21 cellular contexts compared by ENCODE assay signal in the genomic region with DNA sequence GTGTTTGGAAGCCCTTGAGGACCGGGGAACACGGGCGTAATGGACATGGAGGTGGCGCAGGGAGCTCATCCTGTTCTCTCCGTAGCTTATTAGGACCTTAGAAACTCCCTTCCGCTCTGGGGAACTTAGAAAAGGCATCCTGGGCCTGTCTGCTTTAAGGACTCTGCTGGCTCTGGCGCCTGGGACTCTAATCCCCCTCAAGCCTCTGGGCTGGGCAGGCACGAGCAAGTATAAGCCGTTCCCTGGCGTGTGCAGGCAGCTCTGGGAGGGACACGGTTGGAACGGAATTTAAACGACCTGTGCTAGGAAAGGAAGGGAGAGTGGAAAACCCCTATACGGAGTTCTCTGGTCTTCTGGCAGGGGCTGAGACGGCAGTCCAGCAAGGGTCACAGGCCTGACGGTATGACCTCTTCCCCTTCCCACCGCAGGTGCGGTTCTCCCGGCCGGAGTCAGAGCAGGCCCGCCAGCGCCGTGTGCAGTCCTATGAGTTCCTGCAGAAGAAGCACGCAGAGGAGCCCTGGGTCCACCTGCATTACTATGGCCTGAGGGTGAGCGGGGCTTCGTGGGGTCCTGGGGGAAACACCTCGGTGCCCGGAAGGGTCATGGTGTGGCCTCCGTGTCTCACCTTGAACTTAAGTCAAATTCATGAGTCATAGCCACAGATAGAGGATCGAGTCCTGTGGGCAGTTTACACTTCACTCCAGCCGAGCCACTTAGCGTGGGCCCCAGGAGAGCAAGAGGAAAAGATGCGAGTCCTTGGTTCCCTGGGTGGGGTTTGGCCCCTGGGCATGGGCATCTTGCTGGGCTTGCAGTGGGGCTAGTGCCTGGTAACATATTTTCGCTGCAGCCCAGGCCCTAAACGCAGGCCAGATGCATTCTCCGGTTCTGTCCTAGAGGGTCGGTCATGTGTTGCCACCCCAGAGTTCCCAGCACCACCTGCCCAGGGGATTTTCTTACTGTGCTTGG. TPM values are rescaled to one million over a fixed set of nuclear protein-coding genes. Genes with fewer than 3 reads are reported as not detected.
DNase-seq lines count a peak whose midpoint lies in the region.
"Had no signal": no experiment of that assay in that cellular context is flagged by ENCODE, and none has a peak within 500 bp of the region (broad histone marks: within the 10 kb centered on the region; RNA-seq: fewer than 3 reads in every experiment).

No MANE protein-coding gene starts in this region.

- intact Hi-C loops in CD4-positive, alpha-beta memory T cell (cut with micrococcal nuclease), result no loop called here

- CTCF ChIA-PET in CD4-positive, alpha-beta memory T cell (lab: Charles Lee; ENCODE audit: partially characterized antibody), result interaction anchor here (2.2 kb wide), 1 partner anchor 14 kb away, joined by 6 read pairs; no protein-coding TSS in a partner anchor

- H3K4me3 ChIP-seq in CD4-positive, alpha-beta memory T cell (ENCODE audit: low read length in 2 of 2), result no peak overlapping the region
- H3K4me3 ChIP-seq in HUES6 (ENCODE audit: low read depth, low read length) (no peak overlapping the region), neuronal stem cell (ENCODE audit: low read length in 2 of 2) (no peak overlapping the region)
- H3K4me3 ChIP-seq: mucosa of descending colon, right atrium auricular region had no signal

- peaks cover 0 to 2% (median 0%) of the 10 kb centered on the region in 8 donors for H3K9me3 Mint-ChIP-seq in CD4-positive, alpha-beta memory T cell
- H3K9me3 Mint-ChIP-seq: activated B cell treated with CpG ODN at 0.5 μM for 24 hours; CD8-positive, alpha-beta T cell; H9; stimulated activated naive CD8-positive, alpha-beta T cell treated with anti-CD3 and anti-CD28 coated beads, Interleukin-15, amount 100 ng/mL, for 72 hours had no signal

- H3K14ac ChIP-seq in neuronal stem cell (ENCODE audit: low read length), result no peak overlapping the region

- no peaks in the 10 kb centered on the region for H3K27me3 Mint-ChIP-seq in CD4-positive, alpha-beta memory T cell
- H3K27me3 Mint-ChIP-seq: activated B cell treated with CpG ODN at 0.5 μM for 24 hours; stimulated activated naive CD8-positive, alpha-beta T cell treated with anti-CD3 and anti-CD28 coated beads, Interleukin-15, amount 100 ng/mL, for 72 hours had no signal

- no peak overlapping the region for H2BK5ac ChIP-seq in neuronal stem cell (ENCODE audit: low read length)

- no peak overlapping the region for H4K8ac ChIP-seq in neuronal stem cell (ENCODE audit: low read depth, low read length)

- no peak overlapping the region for H3K4me3 Mint-ChIP-seq in CD4-positive, alpha-beta memory T cell
- H3K4me3 Mint-ChIP-seq: activated B cell treated with CpG ODN at 0.5 μM for 24 hours; CD8-positive, alpha-beta T cell; H9; stimulated activated naive CD8-positive, alpha-beta T cell treated with anti-CD3 and anti-CD28 coated beads, Interleukin-15, amount 100 ng/mL, for 72 hours had no signal

- no peak overlapping the region for H4K91ac ChIP-seq in neuronal stem cell (ENCODE audit: low read depth, low read length, poor library complexity)

- peaks cover 70% of the 10 kb centered on the region for H3K36me3 ChIP-seq in CD4-positive, alpha-beta memory T cell (ENCODE audit: insufficient read depth, low read length)
- H3K36me3 ChIP-seq in HUES6 (ENCODE audit: control insufficient read depth, insufficient read depth, low read length) (peaks cover 86% of the 10 kb centered on the region), neuronal stem cell (replicated peaks in 1 of 2; ENCODE audit: control insufficient read depth in 2 of 2, insufficient read depth in 2 of 2, low read length in 2 of 2) (peaks cover 33 to 88% of the 10 kb centered on the region in 2 donors)

- H3K27me3 ChIP-seq in CD4-positive, alpha-beta memory T cell (ENCODE audit: insufficient read depth, low read length), result no peaks in the 10 kb centered on the region
- H3K27me3 ChIP-seq in HUES6 (ENCODE audit: control insufficient read depth, insufficient read depth, low read length) (no peaks in the 10 kb centered on the region), neuronal stem cell (ENCODE audit: control insufficient read depth in 3 of 3, insufficient read depth in 3 of 3, low read depth in 1 of 3, low read length in 3 of 3) (no peaks in the 10 kb centered on the region)
- H3K27me3 ChIP-seq: right atrium auricular region had no signal

- no peaks in the 10 kb centered on the region for H3K4me1 Mint-ChIP-seq in CD4-positive, alpha-beta memory T cell
- H3K4me1 Mint-ChIP-seq: activated B cell treated with CpG ODN at 0.5 μM for 24 hours had no signal

- no peak overlapping the region for H2BK120ac ChIP-seq in neuronal stem cell (ENCODE audit: low read depth, low read length)

- H3K9me3 ChIP-seq in CD4-positive, alpha-beta memory T cell (ENCODE audit: control insufficient read depth in 1 of 2, low read length in 2 of 2), result no peaks in the 10 kb centered on the region
- H3K9me3 ChIP-seq in HUES6 (ENCODE audit: control insufficient read depth, insufficient read depth, low read depth, low read length), result no peaks in the 10 kb centered on the region
- H3K9me3 ChIP-seq in neuronal stem cell (replicated peaks in 1 of 2; ENCODE audit: control insufficient read depth in 2 of 2, insufficient read depth in 1 of 2, low read depth in 1 of 2, low read length in 2 of 2), result no peaks in the 10 kb centered on the region
- H3K9me3 ChIP-seq: mucosa of descending colon, right atrium auricular region had no signal

- no peaks in the 10 kb centered on the region for H3K79me1 ChIP-seq in neuronal stem cell (ENCODE audit: low read depth, low read length)

- H3K4me1 ChIP-seq in CD4-positive, alpha-beta memory T cell (ENCODE audit: insufficient read depth, low read length), result no peaks in the 10 kb centered on the region
- H3K4me1 ChIP-seq in HUES6 (ENCODE audit: control insufficient read depth, insufficient read depth, low read length) (no peaks in the 10 kb centered on the region), neuronal stem cell (ENCODE audit: control insufficient read depth in 2 of 2, insufficient read depth in 1 of 2, low read depth in 1 of 2, low read length in 2 of 2) (no peaks in the 10 kb centered on the region)
- H3K4me1 ChIP-seq: right atrium auricular region had no signal

- no peak overlapping the region for H3K4ac ChIP-seq in neuronal stem cell (ENCODE audit: low read length)

- peaks cover 39 to 78% of the 10 kb centered on the region in 2 donors for H3K36me3 Mint-ChIP-seq in CD4-positive, alpha-beta memory T cell

- no peak overlapping the region for H2BK15ac ChIP-seq in neuronal stem cell (ENCODE audit: low read length)

- H3K4me2 ChIP-seq in neuronal stem cell (ENCODE audit: insufficient read depth, low read length, poor library complexity, severe bottlenecking), result no peak overlapping the region

- no peak overlapping the region for H2AK5ac ChIP-seq in neuronal stem cell (ENCODE audit: low read depth, low read length)

- H3K27ac Mint-ChIP-seq in CD4-positive, alpha-beta memory T cell, result peak overlapping the region in 6 of 7 donors; percentile 1 to 77 (median 48)
- H3K27ac Mint-ChIP-seq: activated B cell treated with CpG ODN at 0.5 μM for 24 hours; CD8-positive, alpha-beta T cell had no signal

- no peak for DNase-seq in CD4-positive, alpha-beta memory T cell
- DNase-seq in ecto neural progenitor cell (ENCODE audit: low spot score), result peak; percentile 47
- DNase-seq in neuronal stem cell (ENCODE audit: low spot score), result no peak
- no peak for DNase-seq in stimulated activated CD8-positive, alpha-beta memory T cell treated with anti-CD3 and anti-CD28 coated beads, Interleukin-4, amount 100 ng/mL, for 48 hours
- DNase-seq in UCSD-AML1 (lab: John Stamatoyannopoulos, UW; ENCODE audit: unreplicated experiment), result no peak
- DNase-seq in NCI-H1417 (lab: John Stamatoyannopoulos, UW), result no peak
- no peak for DNase-seq in NCI-H146 treated with DMSO at 0.1 percent for 48 hours (lab: John Stamatoyannopoulos, UW; ENCODE audit: unreplicated experiment)
- DNase-seq: activated B cell treated with CpG ODN at 0.5 μM for 24 hours; anterior cingulate cortex; foreskin melanocyte; H9; left cardiac atrium; mucosa of descending colon; NCI-H2029; NCI-H446 treated with DMSO at 0.1 percent for 48 hours; stimulated activated naive CD8-positive, alpha-beta T cell treated with anti-CD3 and anti-CD28 coated beads, Interleukin-15, amount 100 ng/mL, for 72 hours; T-helper 2 cell had no signal

- no peak overlapping the region for H3K9ac ChIP-seq in HUES6 (ENCODE audit: low read length)
- H3K9ac ChIP-seq in neuronal stem cell (ENCODE audit: low read depth, low read length, poor library complexity), result no peak overlapping the region

- H3K18ac ChIP-seq in neuronal stem cell (ENCODE audit: low read length), result peak overlapping the region; percentile 42

- H3K27ac ChIP-seq in CD4-positive, alpha-beta memory T cell (ENCODE audit: low read depth, low read length), result no peak overlapping the region
- H3K27ac ChIP-seq in HUES6 (ENCODE audit: low read depth, low read length) (0 out of 2 replicates have a peak overlapping the region, but pooled peaks have one; percentile 14), neuronal stem cell (replicated peaks; ENCODE audit: low read length) (no peak overlapping the region)
- H3K27ac ChIP-seq: HL-60, right atrium auricular region had no signal

- H2BK12ac ChIP-seq in neuronal stem cell (ENCODE audit: low read length), result no peak overlapping the region

- H2AFZ ChIP-seq in neuronal stem cell (ENCODE audit: low read length), result no peak overlapping the region

- WGBS in neuronal stem cell (ENCODE audit: extremely low coverage in 2 of 2, insufficient read length in 2 of 2, insufficient replicate concordance in 1 of 2), 2 donors, result no CpG with 5 or more reads among the region's 37 CpGs

- POLR2A ChIA-PET in CD4-positive, alpha-beta memory T cell (lab: Charles Lee; ENCODE audit: partially characterized antibody), result no interaction called here

- H3K23ac ChIP-seq in neuronal stem cell (ENCODE audit: low read depth, low read length, poor library complexity), result no peak overlapping the region

RNA-seq across cellular contexts. Expression of a gene that starts 17.7 kb away (rescaled TPM):
- total RNA-seq in CD4-positive, alpha-beta memory T cell, result 10 to 100 TPM; 88.4 to 94.0 TPM
- polyA plus RNA-seq in CD4-positive, alpha-beta memory T cell, result 10 to 100 TPM; 10.0 to 16.0 TPM
- polyA plus RNA-seq in neuronal stem cell (2013, experiment 1 of 2), result 36.5 TPM
- polyA plus RNA-seq in neuronal stem cell (2013, experiment 2 of 2), result 36.0 TPM

RNA-seq across cellular contexts. Expression of a gene that starts 59.5 kb away (rescaled TPM):
- 10 to 100 TPM; 94.2 to 99.3 TPM for total RNA-seq in CD4-positive, alpha-beta memory T cell
- 10 to 100 TPM; 57.9 to 95.8 TPM for polyA plus RNA-seq in CD4-positive, alpha-beta memory T cell
- polyA plus RNA-seq in neuronal stem cell (2013, experiment 1 of 2), result 17.4 TPM
- polyA plus RNA-seq in neuronal stem cell (2013, experiment 2 of 2), result 17.2 TPM
